17 cellular contexts compared by ENCODE assay signal in the genomic region with DNA sequence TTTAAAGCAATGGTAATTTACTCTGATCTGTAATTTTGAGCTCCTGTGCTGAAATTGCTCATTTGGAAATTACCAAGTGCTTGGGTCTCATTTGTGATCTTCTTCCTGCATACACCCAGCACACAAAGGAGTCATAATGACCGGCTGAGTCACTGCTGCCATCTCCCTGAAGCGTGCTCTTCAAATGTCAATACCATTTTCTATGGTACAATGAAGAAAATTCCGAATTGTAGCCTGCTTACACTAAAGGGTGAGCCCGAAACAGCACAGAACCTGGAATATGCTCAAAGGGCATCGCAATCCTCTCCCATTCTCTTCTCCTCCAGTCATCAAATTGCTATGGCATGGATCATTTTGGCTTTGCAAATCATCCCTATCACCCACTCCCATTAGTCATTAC.
DNase-seq lines count a peak whose midpoint lies in the region; ATAC-seq and FAIRE-seq lines count a peak whose summit lies in the region.
"Had no signal": no experiment of that assay in that cellular context is flagged by ENCODE, and none has a peak within 500 bp of the region (broad histone marks: within the 10 kb centered on the region; RNA-seq: fewer than 3 reads in every experiment).

No MANE protein-coding gene starts in this region.

- H3K4me1 ChIP-seq in GM23248 (ENCODE audit: insufficient read depth), result peaks cover 14% of the 10 kb centered on the region
- peaks cover 21% of the 10 kb centered on the region for H3K4me1 ChIP-seq in HUES6 (ENCODE audit: control insufficient read depth, insufficient read depth, low read length)
- H3K4me1 ChIP-seq: parathyroid adenoma had no signal

- H3K36me3 Mint-ChIP-seq in T-helper 2 cell treated with Interferon-gamma antibody and Interleukin-4, amounts not matched to agents 5 μg/mL and 100 μg/mL, for 36 hours (ENCODE audit: low read depth), result no peaks in the 10 kb centered on the region
- H3K36me3 Mint-ChIP-seq: activated CD8-positive, alpha-beta memory T cell treated with anti-CD3 and anti-CD28 coated beads, Interleukin-2, amount 10 ng/mL, durations not matched to agents 7 days and 5 days; naive thymus-derived CD4-positive, alpha-beta T cell had no signal

- no peaks in the 10 kb centered on the region; the same call in 1 of the 2 replicates for H3K36me3 ChIP-seq in GM23248 (ENCODE audit: low read depth)
- H3K36me3 ChIP-seq in HUES6 (ENCODE audit: control insufficient read depth, insufficient read depth, low read length), result no peaks in the 10 kb centered on the region

- H3K27me3 Mint-ChIP-seq in T-helper 2 cell treated with Interferon-gamma antibody and Interleukin-4, amounts not matched to agents 5 μg/mL and 100 μg/mL, for 36 hours (ENCODE audit: low read depth), result no peaks in the 10 kb centered on the region
- H3K27me3 Mint-ChIP-seq: activated CD8-positive, alpha-beta memory T cell treated with anti-CD3 and anti-CD28 coated beads, Interleukin-2, amount 10 ng/mL, durations not matched to agents 7 days and 5 days had no signal

- H3K9ac ChIP-seq in GM23248 (no peak overlapping the region), HUES6 (ENCODE audit: low read length) (no peak overlapping the region)
- H3K9ac ChIP-seq: parathyroid adenoma had no signal

- H3K4me3 ChIP-seq in GM23248 (0 out of 2 replicates have a peak overlapping the region, but pooled peaks have one; percentile 32), HUES6 (ENCODE audit: low read depth, low read length) (no peak overlapping the region)

- no peaks in the 10 kb centered on the region for H3K4me1 Mint-ChIP-seq in T-helper 2 cell treated with Interferon-gamma antibody and Interleukin-4, amounts not matched to agents 5 μg/mL and 100 μg/mL, for 36 hours (ENCODE audit: low read depth)
- H3K4me1 Mint-ChIP-seq: activated CD8-positive, alpha-beta memory T cell treated with anti-CD3 and anti-CD28 coated beads, Interleukin-2, amount 10 ng/mL, durations not matched to agents 7 days and 5 days; naive thymus-derived CD4-positive, alpha-beta T cell had no signal

- WGBS in GM23248 (ENCODE audit: low coverage in 1 of 2, low lambda C conversion rate in 2 of 2, missing lambda C conversion rate in 2 of 2), 2 experiments, result 29 to 47% methylated on average over 3 to 5 of the region's 5 CpGs

- H3K9me2 ChIP-seq in GM23248 (ENCODE audit: insufficient read depth), result no peaks in the 10 kb centered on the region

- H3K9me3 Mint-ChIP-seq in T-helper 2 cell treated with Interferon-gamma antibody and Interleukin-4, amounts not matched to agents 5 μg/mL and 100 μg/mL, for 36 hours, result no peaks in the 10 kb centered on the region

- H3F3A ChIP-seq in GM23248 (ENCODE audit: insufficient read depth), result peaks cover 7% of the 10 kb centered on the region; the same call in 1 of the 2 replicates

- H3K27ac Mint-ChIP-seq in T-helper 2 cell treated with Interferon-gamma antibody and Interleukin-4, amounts not matched to agents 5 μg/mL and 100 μg/mL, for 36 hours, result no peak overlapping the region
- H3K27ac Mint-ChIP-seq: activated CD8-positive, alpha-beta memory T cell treated with anti-CD3 and anti-CD28 coated beads, Interleukin-2, amount 10 ng/mL, durations not matched to agents 7 days and 5 days; naive thymus-derived CD4-positive, alpha-beta T cell had no signal

- H3K79me2 ChIP-seq in GM23248 (ENCODE audit: insufficient read depth), result peaks cover 8% of the 10 kb centered on the region
- H3K79me2 ChIP-seq: parathyroid adenoma had no signal

- in situ Hi-C loops in GM23248 (cut with MboI), result no loop called here

- ATAC-seq in GM18520 (IDR thresholded peaks at IDR 0.05; ENCODE audit: unreplicated experiment) (peak; percentile 77), HG02763 (IDR thresholded peaks at IDR 0.05; ENCODE audit: unreplicated experiment) (no peak)
- ATAC-seq: activated CD8-positive, alpha-beta memory T cell treated with anti-CD3 and anti-CD28 coated beads, Interleukin-2, amount 10 ng/mL, durations not matched to agents 7 days and 5 days; naive thymus-derived CD4-positive, alpha-beta T cell had no signal

- FAIRE-seq in islet of Langerhans (lab: Jason Lieb, UNC), result peak; percentile 27
- FAIRE-seq: D721Med had no signal

- H3K9me3 ChIP-seq in GM23248 (ENCODE audit: low read depth), result no peaks in the 10 kb centered on the region
- H3K9me3 ChIP-seq in HUES6 (ENCODE audit: control insufficient read depth, insufficient read depth, low read depth, low read length), result no peaks in the 10 kb centered on the region

- no peak overlapping the region for H3K4me2 ChIP-seq in GM23248 (ENCODE audit: unreplicated experiment)

- H3K27ac ChIP-seq in GM23248 (peak overlapping the region; percentile 48), HUES6 (ENCODE audit: low read depth, low read length) (0 out of 2 replicates have a peak overlapping the region, but pooled peaks have one; percentile 27)
- H3K27ac ChIP-seq: parathyroid adenoma had no signal

- no peaks in the 10 kb centered on the region for H4K20me1 ChIP-seq in GM23248 (ENCODE audit: insufficient read depth)

- H3K4me3 Mint-ChIP-seq in T-helper 2 cell treated with Interferon-gamma antibody and Interleukin-4, amounts not matched to agents 5 μg/mL and 100 μg/mL, for 36 hours, result no peak overlapping the region
- H3K4me3 Mint-ChIP-seq: activated CD8-positive, alpha-beta memory T cell treated with anti-CD3 and anti-CD28 coated beads, Interleukin-2, amount 10 ng/mL, durations not matched to agents 7 days and 5 days; naive thymus-derived CD4-positive, alpha-beta T cell had no signal

- H2AFZ ChIP-seq in GM23248, result no peak overlapping the region
- H2AFZ ChIP-seq: parathyroid adenoma had no signal

- peak; percentile 67 for DNase-seq in GM23248
- DNase-seq in T-helper 2 cell treated with Interferon-gamma antibody and Interleukin-4, amounts not matched to agents 5 μg/mL and 100 μg/mL, for 36 hours (ENCODE audit: low spot score), result no peak
- DNase-seq in NCI-H510A (lab: John Stamatoyannopoulos, UW), result no peak
- DNase-seq: activated CD4-positive, alpha-beta T cell treated with anti-CD3 and anti-CD28 coated beads for 1 hour; activated CD8-positive, alpha-beta memory T cell treated with anti-CD3 and anti-CD28 coated beads, Interleukin-2, amount 10 ng/mL, durations not matched to agents 7 days and 5 days; activated gamma-delta T cell; anterior cingulate cortex; Kasumi-1; naive thymus-derived CD4-positive, alpha-beta T cell; NCI-H146; T-helper 2 cell had no signal

- H3K27me3 ChIP-seq in GM23248 (replicated peaks; ENCODE audit: insufficient read depth) (no peaks in the 10 kb centered on the region), HUES6 (ENCODE audit: control insufficient read depth, insufficient read depth, low read length) (peaks cover 7% of the 10 kb centered on the region; the same call in 1 of the 2 replicates)
